In genomic region chr10:58641095-58641531, GRCh38 we compare ENCODE assay signal across 9 cellular contexts.
DNase-seq lines count a peak whose midpoint lies in the region; ATAC-seq, FAIRE-seq and TF ChIP-seq lines count a peak whose summit lies in the region.
"Had no signal": no experiment of that assay in that cellular context is flagged by ENCODE, and none has a peak within 500 bp of the region (broad histone marks: within the 10 kb centered on the region; RNA-seq: fewer than 3 reads in every experiment).

No MANE protein-coding gene starts in this region.

- no peak overlapping the region for H3K4me3 ChIP-seq in fibroblast of the aortic adventitia (ENCODE audit: low read depth, low read length)

- H3K27ac Mint-ChIP-seq in type B pancreatic cell: no peak overlapping the region

- FAIRE-seq in RCC 7860 (lab: Jason Lieb, UNC): peak; percentile 99

- ATAC-seq in HG03378 (IDR thresholded peaks at IDR 0.05; ENCODE audit: unreplicated experiment): no peak

- H3K4me1 Mint-ChIP-seq in type B pancreatic cell (ENCODE audit: unreplicated experiment): peaks cover 40% of the 10 kb centered on the region

- no peaks in the 10 kb centered on the region for H3K27me3 Mint-ChIP-seq in type B pancreatic cell

- DNase-seq in NCI-H345 (lab: John Stamatoyannopoulos, UW) (peak; percentile 47), NCI-H345 treated with DMSO at 0.1 percent for 48 hours (lab: John Stamatoyannopoulos, UW; ENCODE audit: unreplicated experiment) (no peak), RCC 7860 (ENCODE audit: low spot score) (peak; percentile 95), fibroblast of the aortic adventitia (ENCODE audit: low read depth) (peak; percentile 99), type B pancreatic cell (ENCODE audit: extremely low spot score, unreplicated experiment) (no peak), mesenteric fat pad (ENCODE audit: low spot score) (no peak), amygdala (lab: John Stamatoyannopoulos, UW) (no peak)
- DNase-seq: activated effector memory CD4-positive, alpha-beta T cell treated with anti-CD3 and anti-CD28 coated beads, Interleukin-2, amount 50 U/mL, for 16 hours had no signal

- H3K36me3 Mint-ChIP-seq in type B pancreatic cell: no peaks in the 10 kb centered on the region

- TF ChIP-seq CTCF in fibroblast of the aortic adventitia (IDR thresholded peaks at IDR 0.05; ENCODE audit: insufficient read depth, low read length): peak; percentile 8
- peak; percentile 43 for TF ChIP-seq CTCF in type B pancreatic cell (conservative IDR thresholded peaks at IDR 0.05)

- H3K9me3 Mint-ChIP-seq in type B pancreatic cell: no peaks in the 10 kb centered on the region

- no peak overlapping the region for H3K4me3 Mint-ChIP-seq in type B pancreatic cell

Comparison
In these comparisons a context has a peak if more than half of its experiments do, and no peak if none do; other contexts are left out.
1. DNase-seq: peak in NCI-H345 (single experiment), RCC 7860 (single experiment) and fibroblast of the aortic adventitia (single experiment); none in NCI-H345 treated with DMSO at 0.1 percent for 48 hours (single experiment), type B pancreatic cell (single experiment), mesenteric fat pad (single experiment) and amygdala (0 of 56).